ENCODE assay signal across 8 cellular contexts in genomic region chr10:16843252-16843870, GRCh38. TPM values are rescaled to one million over a fixed set of nuclear protein-coding genes. Genes with fewer than 3 reads are reported as not detected.
A peak's percentile ranks its signal among the peaks of the same experiment; 100 is the strongest.
DNase-seq lines count a peak whose midpoint lies in the region; ATAC-seq and TF ChIP-seq lines count a peak whose summit lies in the region.

No MANE protein-coding gene starts in this region.

- H3K14ac ChIP-seq in mesenchymal stem cell (ENCODE audit: low read length in 2 of 2): no peak overlapping the region

- H3K9me3 Mint-ChIP-seq in activated T-cell treated with anti-CD3 and anti-CD28 coated beads, Interleukin-2, amount 50 U/mL, for 72 hours: no peaks in the 10 kb centered on the region
- H3K9me3 Mint-ChIP-seq in activated T-cell treated with anti-CD3 and anti-CD28 coated beads, Interleukin-2, amount 50 U/mL, for 24 hours: no peaks in the 10 kb centered on the region

- intact Hi-C loops in OCI-LY7 (cut with micrococcal nuclease; ENCODE audit: unreplicated experiment): loop anchor here (1.0 to 2.0 kb wide), 2 partner anchors 414 to 587 kb away; no protein-coding TSS in a partner anchor

- H3K36me3 Mint-ChIP-seq in activated T-cell treated with anti-CD3 and anti-CD28 coated beads, Interleukin-2, amount 50 U/mL, for 72 hours (ENCODE audit: insufficient read depth in 2 of 2): no peaks in the 10 kb centered on the region
- H3K36me3 Mint-ChIP-seq in activated T-cell treated with anti-CD3 and anti-CD28 coated beads, Interleukin-2, amount 50 U/mL, for 24 hours (ENCODE audit: low read depth): no peaks in the 10 kb centered on the region

- H3K79me1 ChIP-seq in mesenchymal stem cell (replicated peaks; ENCODE audit: low read length, poor library complexity, severe bottlenecking): no peaks in the 10 kb centered on the region

- H4K91ac ChIP-seq in mesenchymal stem cell (ENCODE audit: low read length): no peak overlapping the region

- no peak overlapping the region for H3K4me3 Mint-ChIP-seq in activated T-cell treated with anti-CD3 and anti-CD28 coated beads, Interleukin-2, amount 50 U/mL, for 72 hours
- H3K4me3 Mint-ChIP-seq in activated T-cell treated with anti-CD3 and anti-CD28 coated beads, Interleukin-2, amount 50 U/mL, for 24 hours: no peak overlapping the region

- no peak overlapping the region for H2AK5ac ChIP-seq in mesenchymal stem cell (ENCODE audit: low read length, severe bottlenecking)

- no peaks in the 10 kb centered on the region for H3K4me1 Mint-ChIP-seq in activated T-cell treated with anti-CD3 and anti-CD28 coated beads, Interleukin-2, amount 50 U/mL, for 72 hours (ENCODE audit: low read depth)
- peaks cover 7% of the 10 kb centered on the region for H3K4me1 Mint-ChIP-seq in activated T-cell treated with anti-CD3 and anti-CD28 coated beads, Interleukin-2, amount 50 U/mL, for 24 hours (ENCODE audit: low read depth)

- CTCF ChIA-PET in OCI-LY7 (lab: Charles Lee; ENCODE audit: unreplicated experiment): no interaction called here

- H3K4me3 ChIP-seq in OCI-LY7 (ENCODE audit: low read depth, low read length, poor library complexity, severe bottlenecking) (no peak overlapping the region), mesenchymal stem cell (ENCODE audit: insufficient read depth in 1 of 2, low read depth in 1 of 2, low read length in 2 of 2) (no peak overlapping the region)

- TF ChIP-seq CTCF in OCI-LY7 (conservative IDR thresholded peaks at IDR 0.05; ENCODE audit: low read length): peak; percentile 85

- H4K20me1 ChIP-seq in OCI-LY7 (ENCODE audit: insufficient read depth, low read length): no peaks in the 10 kb centered on the region

- DNase-seq in activated T-cell treated with anti-CD3 and anti-CD28 coated beads, Interleukin-2, amount 50 U/mL, for 72 hours: peak in 1 of 2 donors; percentile 13
- DNase-seq in activated T-cell treated with anti-CD3 and anti-CD28 coated beads, Interleukin-2, amount 50 U/mL, for 24 hours: no peak
- DNase-seq in OCI-LY7 (ENCODE audit: low spot score): peak; percentile 80
- DNase-seq in dermis blood vessel endothelial cell: peak; percentile 82
- peak; percentile 80 for DNase-seq in mesenchymal stem cell
- no peak for DNase-seq in stimulated activated CD4-positive, alpha-beta T cell treated with anti-CD3 and anti-CD28 coated beads, Interleukin-4, amount 100 ng/mL, for 24 hours
- DNase-seq in activated CD4-positive, CD25-positive, alpha-beta regulatory T cell (lab: John Stamatoyannopoulos, UW): no peak

- no TSS peak for BruUV-seq in OCI-LY7 (replicated peaks; lab: Mats Ljungman, UMichigan)

- no peaks in the 10 kb centered on the region for H3K36me3 ChIP-seq in OCI-LY7 (ENCODE audit: insufficient read depth, low read length)
- H3K36me3 ChIP-seq in mesenchymal stem cell (ENCODE audit: control insufficient read depth in 1 of 2, insufficient read depth in 2 of 2, low read depth in 1 of 2, low read length in 2 of 2): no peaks in the 10 kb centered on the region

- H3K23ac ChIP-seq in mesenchymal stem cell (ENCODE audit: low read length in 2 of 2): no peak overlapping the region

- POLR2A ChIA-PET in OCI-LY7 (lab: Charles Lee): interaction anchor here (1.0 kb wide), 1 partner anchor 10 kb away, joined by 3 read pairs; no protein-coding TSS in a partner anchor

- no peak overlapping the region for H2BK12ac ChIP-seq in mesenchymal stem cell (ENCODE audit: low read length in 2 of 2)

- H2AFZ ChIP-seq in OCI-LY7 (ENCODE audit: low read length) (no peak overlapping the region), mesenchymal stem cell (ENCODE audit: low read depth, low read length) (no peak overlapping the region)

- H3K79me2 ChIP-seq in OCI-LY7 (ENCODE audit: insufficient read depth, low read depth, low read length): no peaks in the 10 kb centered on the region

- no peaks in the 10 kb centered on the region for H3K4me1 ChIP-seq in OCI-LY7 (ENCODE audit: insufficient read depth, low read length, poor library complexity, severe bottlenecking)
- H3K4me1 ChIP-seq in mesenchymal stem cell (ENCODE audit: control insufficient read depth, insufficient read depth, low read depth, low read length): no peaks in the 10 kb centered on the region

- no peak overlapping the region for H2BK15ac ChIP-seq in mesenchymal stem cell (ENCODE audit: low read depth, poor library complexity, severe bottlenecking)

- H3K27ac Mint-ChIP-seq in activated T-cell treated with anti-CD3 and anti-CD28 coated beads, Interleukin-2, amount 50 U/mL, for 72 hours: peak overlapping the region; percentile 34
- H3K27ac Mint-ChIP-seq in activated T-cell treated with anti-CD3 and anti-CD28 coated beads, Interleukin-2, amount 50 U/mL, for 24 hours: no peak overlapping the region

- H4K8ac ChIP-seq in mesenchymal stem cell (ENCODE audit: low read length): no peak overlapping the region

- H3K27ac ChIP-seq in OCI-LY7 (ENCODE audit: low read depth, low read length, poor library complexity, severe bottlenecking) (no peak overlapping the region), mesenchymal stem cell (ENCODE audit: low read length, poor library complexity, severe bottlenecking) (no peak overlapping the region)

- H3K4me2 ChIP-seq in OCI-LY7 (ENCODE audit: low read length): no peak overlapping the region
- no peak overlapping the region for H3K4me2 ChIP-seq in mesenchymal stem cell (ENCODE audit: low read length, poor library complexity, severe bottlenecking)

- H3K9me3 ChIP-seq in OCI-LY7 (ENCODE audit: low read length): no peaks in the 10 kb centered on the region
- H3K9me3 ChIP-seq in mesenchymal stem cell (ENCODE audit: control insufficient read depth, low read length): no peaks in the 10 kb centered on the region

- no peaks in the 10 kb centered on the region for H3K27me3 Mint-ChIP-seq in activated T-cell treated with anti-CD3 and anti-CD28 coated beads, Interleukin-2, amount 50 U/mL, for 72 hours (ENCODE audit: low read depth)
- H3K27me3 Mint-ChIP-seq in activated T-cell treated with anti-CD3 and anti-CD28 coated beads, Interleukin-2, amount 50 U/mL, for 24 hours: no peaks in the 10 kb centered on the region

- H3K18ac ChIP-seq in mesenchymal stem cell (ENCODE audit: low read depth in 1 of 2, low read length in 2 of 2): no peak overlapping the region

- 0% methylated on average over 1 of the region's 1 CpG for WGBS in mesenchymal stem cell

- H3K4ac ChIP-seq in mesenchymal stem cell (ENCODE audit: low read depth in 1 of 2, low read length in 2 of 2): no peak overlapping the region

- H3K27me3 ChIP-seq in mesenchymal stem cell (ENCODE audit: control insufficient read depth in 1 of 2, insufficient read depth in 1 of 2, low read length in 2 of 2): no peaks in the 10 kb centered on the region

- peak overlapping the region; percentile 71 for H3K9ac ChIP-seq in mesenchymal stem cell (ENCODE audit: low read length)

- no peaks in the 10 kb centered on the region for H3K9me2 ChIP-seq in OCI-LY7 (ENCODE audit: insufficient read depth, low read length)

- no peak overlapping the region for H2BK5ac ChIP-seq in mesenchymal stem cell (ENCODE audit: low read depth, low read length, poor library complexity, severe bottlenecking)

- ATAC-seq in activated T-cell treated with anti-CD3 and anti-CD28 coated beads, Interleukin-2, amount 50 U/mL, for 72 hours (replicated peaks in 1 of 2): peak; percentile 81 to 97
- peak; percentile 66 for ATAC-seq in HG03439 (IDR thresholded peaks at IDR 0.05; ENCODE audit: unreplicated experiment)

- no peak overlapping the region for H2BK120ac ChIP-seq in mesenchymal stem cell (ENCODE audit: low read depth, low read length)

RNA-seq across cellular contexts. Expression of gene RSU1, which starts 26.1 kb away (rescaled TPM):
- total RNA-seq in activated T-cell treated with anti-CD3 and anti-CD28 coated beads, Interleukin-2, amount 50 U/mL, for 72 hours: 10 to 100 TPM; 49.1 to 53.1 TPM
- total RNA-seq in OCI-LY7 (2014; rRNA removed; shearing (Covaris generic)): 25.3 and 26.0 TPM in 2 replicates
- total RNA-seq in OCI-LY7 (2022) (31.1 and 34.8 TPM in 2 replicates), dermis blood vessel endothelial cell (63.3 and 83.7 TPM in 2 replicates)
- 143 TPM for polyA plus RNA-seq in mesenchymal stem cell (2013, experiment 1 of 2)
- polyA plus RNA-seq in mesenchymal stem cell (2013, experiment 2 of 2): 145 TPM

Comparison
In these comparisons a context has a peak if more than half of its experiments do, and no peak if none do; other contexts are left out.
1. DNase-seq: peak in OCI-LY7 (single experiment), dermis blood vessel endothelial cell (single experiment) and mesenchymal stem cell (single experiment); none in activated T-cell treated with anti-CD3 and anti-CD28 coated beads, Interleukin-2, amount 50 U/mL, for 24 hours (single experiment), stimulated activated CD4-positive, alpha-beta T cell treated with anti-CD3 and anti-CD28 coated beads, Interleukin-4, amount 100 ng/mL, for 24 hours (single experiment) and activated CD4-positive, CD25-positive, alpha-beta regulatory T cell (0 of 4).